16 cellular contexts compared by ENCODE assay signal in the genomic region with DNA sequence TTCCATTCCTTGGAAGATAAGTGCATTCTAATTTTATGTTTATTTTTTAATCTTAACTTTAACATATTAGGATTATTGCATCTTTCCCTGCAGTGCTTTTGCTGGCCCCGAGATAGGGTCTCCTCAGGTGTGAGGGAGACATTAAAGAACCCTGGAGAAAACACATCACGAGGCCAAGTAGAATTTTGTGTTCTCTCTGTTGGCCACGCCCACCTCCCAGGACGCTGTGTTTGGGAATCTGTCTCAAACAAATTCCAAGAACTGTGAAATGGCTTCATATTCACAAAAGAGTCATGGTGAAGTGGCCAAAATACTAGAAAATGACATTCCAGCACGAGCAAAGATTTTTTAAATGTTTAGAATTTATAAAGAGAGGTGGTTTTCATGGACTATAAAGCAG. TPM values are rescaled to one million over a fixed set of nuclear protein-coding genes. Genes with fewer than 3 reads are reported as not detected.
DNase-seq lines count a peak whose midpoint lies in the region; ATAC-seq and TF ChIP-seq lines count a peak whose summit lies in the region.
"Had no signal": no experiment of that assay in that cellular context is flagged by ENCODE, and none has a peak within 500 bp of the region (broad histone marks: within the 10 kb centered on the region; RNA-seq: fewer than 3 reads in every experiment).

No MANE protein-coding gene starts in this region.

- no peaks in the 10 kb centered on the region for H3K27me3 Mint-ChIP-seq in activated T-cell treated with anti-CD3 and anti-CD28 coated beads, Interleukin-2, amount 50 U/mL, for 4 hours (ENCODE audit: low read depth)
- H3K27me3 Mint-ChIP-seq: CD4-positive, alpha-beta memory T cell had no signal

- H3K4me1 Mint-ChIP-seq in activated T-cell treated with anti-CD3 and anti-CD28 coated beads, Interleukin-2, amount 50 U/mL, for 4 hours (ENCODE audit: low read depth) = peaks cover 43% of the 10 kb centered on the region

- H3K9me2 ChIP-seq in MM.1S (replicated peaks; ENCODE audit: insufficient read depth, low read length) = no peaks in the 10 kb centered on the region

- H3K79me2 ChIP-seq in MM.1S (ENCODE audit: low read length) = no peaks in the 10 kb centered on the region

- peak overlapping the region; percentile 53 to 90 (median 73); a peak in 21 of 22 replicates for H3K4me2 ChIP-seq in BLaER1 treated with 17β-estradiol and CSF1 and Interleukin-3, amounts not matched to agents 10 nM and 100 nM
- peak overlapping the region; percentile 51 for H3K4me2 ChIP-seq in MM.1S (ENCODE audit: low read depth, low read length)

- no peak overlapping the region for H2AFZ ChIP-seq in MM.1S (ENCODE audit: low read length)

- no peaks in the 10 kb centered on the region for H4K20me1 ChIP-seq in BLaER1 treated with 17β-estradiol and CSF1 and Interleukin-3, amounts not matched to agents 10 nM and 100 nM
- no peaks in the 10 kb centered on the region for H4K20me1 ChIP-seq in MM.1S (ENCODE audit: insufficient read depth, low read length)

- TF ChIP-seq CTCF in MM.1S (IDR thresholded peaks at IDR 0.05; ENCODE audit: low read length) (no peak), left ventricle myocardium inferior (IDR thresholded peaks at IDR 0.05; ENCODE audit: borderline replicate concordance) (no peak), spleen (IDR thresholded peaks at IDR 0.05 in 8 of 11, conservative IDR thresholded peaks at IDR 0.05 in 3 of 11) (no peak)

- peak overlapping the region in 2 of 11 experiments; percentile 24 to 32; a peak in 3 of 22 replicates for H3K9ac ChIP-seq in BLaER1 treated with 17β-estradiol and CSF1 and Interleukin-3, amounts not matched to agents 10 nM and 100 nM
- H3K9ac ChIP-seq in MM.1S (ENCODE audit: low read length) = no peak overlapping the region

- peaks cover 15% of the 10 kb centered on the region for H3F3A ChIP-seq in MM.1S (ENCODE audit: insufficient read depth, low read length)

- peaks cover 22 to 42% (median 34%) of the 10 kb centered on the region in 10 experiments for H3K4me1 ChIP-seq in BLaER1 treated with 17β-estradiol and CSF1 and Interleukin-3, amounts not matched to agents 10 nM and 100 nM
- H3K4me1 ChIP-seq in MM.1S (ENCODE audit: low read length) (peaks cover 20% of the 10 kb centered on the region), left ventricle myocardium inferior (peaks cover 41% of the 10 kb centered on the region), spleen (peaks cover 6 to 45% (median 13%) of the 10 kb centered on the region in 6 donors)

- H3K27ac ChIP-seq in BLaER1 treated with 17β-estradiol and CSF1 and Interleukin-3, amounts not matched to agents 10 nM and 100 nM = peak overlapping the region in 8 of 11 experiments; percentile 37 to 67 (median 54); a peak in 15 of 22 replicates
- H3K27ac ChIP-seq in MM.1S (ENCODE audit: low read length) (peak overlapping the region; percentile 64; the same call in 1 of the 2 replicates), left ventricle myocardium inferior (replicated peaks) (peak overlapping the region; percentile 57), spleen (peak overlapping the region in 5 of 8 donors; percentile 25 to 40 (median 30))

- no peak for TF ChIP-seq POLR2A in spleen (IDR thresholded peaks at IDR 0.05)

- H3K27me3 ChIP-seq in BLaER1 treated with 17β-estradiol and CSF1 and Interleukin-3, amounts not matched to agents 10 nM and 100 nM = no peaks in the 10 kb centered on the region
- H3K27me3 ChIP-seq in MM.1S (replicated peaks; ENCODE audit: insufficient read depth, low read length) (no peaks in the 10 kb centered on the region), left ventricle myocardium inferior (ENCODE audit: low read depth) (no peaks in the 10 kb centered on the region), spleen (replicated peaks in 1 of 7) (no peaks in the 10 kb centered on the region)

- peaks cover 0 to 13% (median 0%) of the 10 kb centered on the region in 11 experiments; a peak in 1 of 22 replicates for H3K9me3 ChIP-seq in BLaER1 treated with 17β-estradiol and CSF1 and Interleukin-3, amounts not matched to agents 10 nM and 100 nM (replicated peaks in 1 of 11)
- H3K9me3 ChIP-seq in MM.1S (replicated peaks; ENCODE audit: insufficient read depth, low read length) (no peaks in the 10 kb centered on the region), left ventricle myocardium inferior (replicated peaks) (no peaks in the 10 kb centered on the region), spleen (no peaks in the 10 kb centered on the region)

- DNase-seq in MM.1S (no peak), left ventricle myocardium inferior (no peak), spleen (no peak), NCI-H510A treated with DMSO at 0.1 percent for 48 hours (lab: John Stamatoyannopoulos, UW) (no peak), DMS 273 (lab: John Stamatoyannopoulos, UW; ENCODE audit: unreplicated experiment) (no peak), OCI-M1 (lab: John Stamatoyannopoulos, UW) (no peak)
- no peak for DNase-seq in activated T-cell treated with anti-CD3 and anti-CD28 coated beads, Interleukin-2, amount 50 U/mL, for 4 hours
- DNase-seq: AML-193; CD4-positive, alpha-beta memory T cell; DMS79 treated with DMSO at 0.1 percent for 48 hours; HCEC 1CT; NCI-H187; NCI-H69; PC-3 had no signal

- intact Hi-C loops in left ventricle myocardium inferior (cut with micrococcal nuclease) (no loop called here), spleen (cut with DNase I; ENCODE audit: low total_unique reads) (no loop called here)

- no peaks in the 10 kb centered on the region for H3K9me3 Mint-ChIP-seq in activated T-cell treated with anti-CD3 and anti-CD28 coated beads, Interleukin-2, amount 50 U/mL, for 4 hours
- H3K9me3 Mint-ChIP-seq: CD4-positive, alpha-beta memory T cell; IgD-negative memory B cell had no signal

- H3K36me3 ChIP-seq in BLaER1 treated with 17β-estradiol and CSF1 and Interleukin-3, amounts not matched to agents 10 nM and 100 nM = peaks cover 0 to 50% (median 35%) of the 10 kb centered on the region in 11 experiments; a peak in 14 of 22 replicates
- no peaks in the 10 kb centered on the region for H3K36me3 ChIP-seq in MM.1S (replicated peaks; ENCODE audit: insufficient read depth, low read length)
- H3K36me3 ChIP-seq in left ventricle myocardium inferior = peaks cover 24% of the 10 kb centered on the region
- peaks cover 0 to 66% (median 13%) of the 10 kb centered on the region in 6 donors for H3K36me3 ChIP-seq in spleen

- peaks cover 48% of the 10 kb centered on the region for H3K36me3 Mint-ChIP-seq in activated T-cell treated with anti-CD3 and anti-CD28 coated beads, Interleukin-2, amount 50 U/mL, for 4 hours (ENCODE audit: insufficient read depth)

- WGBS in spleen, 5 donors = 86 to 91% (median 90%) methylated on average over 5 of the region's 5 CpGs

- no peak overlapping the region for H3K4me3 Mint-ChIP-seq in activated T-cell treated with anti-CD3 and anti-CD28 coated beads, Interleukin-2, amount 50 U/mL, for 4 hours

- no peak overlapping the region for H3K4me3 ChIP-seq in BLaER1 treated with 17β-estradiol and CSF1 and Interleukin-3, amounts not matched to agents 10 nM and 100 nM
- H3K4me3 ChIP-seq in MM.1S (ENCODE audit: low read length) = no peak overlapping the region
- H3K4me3 ChIP-seq in left ventricle myocardium inferior = no peak overlapping the region
- no peak overlapping the region for H3K4me3 ChIP-seq in spleen

- ATAC-seq in activated T-cell treated with anti-CD3 and anti-CD28 coated beads, Interleukin-2, amount 50 U/mL, for 4 hours = no peak
- ATAC-seq: PC-3 had no signal

RNA-seq across cellular contexts. Expression of a gene that starts 27.3 kb away (rescaled TPM):
- total RNA-seq in left ventricle myocardium inferior (17.9 TPM), spleen (10 to 100 TPM; 42.5 to 86.6 (median 67.1) TPM)
- polyA plus RNA-seq in spleen = 10 to 100 TPM in 1 of 3 donors, 1 to 10 TPM in 2; 3.8 to 12.5 (median 5.2) TPM
- 10 to 100 TPM; 13.7 to 25.6 (median 18.9) TPM for total RNA-seq in activated T-cell treated with anti-CD3 and anti-CD28 coated beads, Interleukin-2, amount 50 U/mL, for 4 hours
